ENCODE assay signal across 3 cellular contexts in the genomic region with DNA sequence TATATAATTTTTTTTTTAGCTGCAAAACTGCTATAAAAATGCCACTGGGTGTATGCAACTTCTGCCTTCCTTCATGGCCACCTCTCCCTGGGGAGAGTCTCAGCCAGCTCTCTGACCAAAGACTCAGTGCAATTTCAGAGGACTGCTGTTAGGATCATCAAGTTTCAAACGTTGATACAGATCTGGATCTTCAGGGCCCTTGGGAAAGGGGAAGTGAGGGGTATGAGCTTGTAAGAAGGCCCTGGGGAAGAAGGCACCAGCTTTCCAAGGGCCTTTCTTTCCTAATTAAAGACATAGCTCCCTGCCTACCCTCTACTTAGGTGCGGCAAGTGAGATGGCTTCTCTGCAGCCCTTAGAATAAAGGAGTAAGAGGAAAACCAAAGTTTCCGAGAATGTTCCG.
TF ChIP-seq lines count a peak whose summit lies in the region.

No MANE protein-coding gene starts in this region.

TF ChIP-seq in GM23338, 12 proteins besides CTCF, POLR2A, EP300 and RAD21 (continues in another document):
- TF ChIP-seq POLR2AphosphoS5 (IDR thresholded peaks at IDR 0.05; ENCODE audit: low read depth): no peak
- TF ChIP-seq, protein P1, sequence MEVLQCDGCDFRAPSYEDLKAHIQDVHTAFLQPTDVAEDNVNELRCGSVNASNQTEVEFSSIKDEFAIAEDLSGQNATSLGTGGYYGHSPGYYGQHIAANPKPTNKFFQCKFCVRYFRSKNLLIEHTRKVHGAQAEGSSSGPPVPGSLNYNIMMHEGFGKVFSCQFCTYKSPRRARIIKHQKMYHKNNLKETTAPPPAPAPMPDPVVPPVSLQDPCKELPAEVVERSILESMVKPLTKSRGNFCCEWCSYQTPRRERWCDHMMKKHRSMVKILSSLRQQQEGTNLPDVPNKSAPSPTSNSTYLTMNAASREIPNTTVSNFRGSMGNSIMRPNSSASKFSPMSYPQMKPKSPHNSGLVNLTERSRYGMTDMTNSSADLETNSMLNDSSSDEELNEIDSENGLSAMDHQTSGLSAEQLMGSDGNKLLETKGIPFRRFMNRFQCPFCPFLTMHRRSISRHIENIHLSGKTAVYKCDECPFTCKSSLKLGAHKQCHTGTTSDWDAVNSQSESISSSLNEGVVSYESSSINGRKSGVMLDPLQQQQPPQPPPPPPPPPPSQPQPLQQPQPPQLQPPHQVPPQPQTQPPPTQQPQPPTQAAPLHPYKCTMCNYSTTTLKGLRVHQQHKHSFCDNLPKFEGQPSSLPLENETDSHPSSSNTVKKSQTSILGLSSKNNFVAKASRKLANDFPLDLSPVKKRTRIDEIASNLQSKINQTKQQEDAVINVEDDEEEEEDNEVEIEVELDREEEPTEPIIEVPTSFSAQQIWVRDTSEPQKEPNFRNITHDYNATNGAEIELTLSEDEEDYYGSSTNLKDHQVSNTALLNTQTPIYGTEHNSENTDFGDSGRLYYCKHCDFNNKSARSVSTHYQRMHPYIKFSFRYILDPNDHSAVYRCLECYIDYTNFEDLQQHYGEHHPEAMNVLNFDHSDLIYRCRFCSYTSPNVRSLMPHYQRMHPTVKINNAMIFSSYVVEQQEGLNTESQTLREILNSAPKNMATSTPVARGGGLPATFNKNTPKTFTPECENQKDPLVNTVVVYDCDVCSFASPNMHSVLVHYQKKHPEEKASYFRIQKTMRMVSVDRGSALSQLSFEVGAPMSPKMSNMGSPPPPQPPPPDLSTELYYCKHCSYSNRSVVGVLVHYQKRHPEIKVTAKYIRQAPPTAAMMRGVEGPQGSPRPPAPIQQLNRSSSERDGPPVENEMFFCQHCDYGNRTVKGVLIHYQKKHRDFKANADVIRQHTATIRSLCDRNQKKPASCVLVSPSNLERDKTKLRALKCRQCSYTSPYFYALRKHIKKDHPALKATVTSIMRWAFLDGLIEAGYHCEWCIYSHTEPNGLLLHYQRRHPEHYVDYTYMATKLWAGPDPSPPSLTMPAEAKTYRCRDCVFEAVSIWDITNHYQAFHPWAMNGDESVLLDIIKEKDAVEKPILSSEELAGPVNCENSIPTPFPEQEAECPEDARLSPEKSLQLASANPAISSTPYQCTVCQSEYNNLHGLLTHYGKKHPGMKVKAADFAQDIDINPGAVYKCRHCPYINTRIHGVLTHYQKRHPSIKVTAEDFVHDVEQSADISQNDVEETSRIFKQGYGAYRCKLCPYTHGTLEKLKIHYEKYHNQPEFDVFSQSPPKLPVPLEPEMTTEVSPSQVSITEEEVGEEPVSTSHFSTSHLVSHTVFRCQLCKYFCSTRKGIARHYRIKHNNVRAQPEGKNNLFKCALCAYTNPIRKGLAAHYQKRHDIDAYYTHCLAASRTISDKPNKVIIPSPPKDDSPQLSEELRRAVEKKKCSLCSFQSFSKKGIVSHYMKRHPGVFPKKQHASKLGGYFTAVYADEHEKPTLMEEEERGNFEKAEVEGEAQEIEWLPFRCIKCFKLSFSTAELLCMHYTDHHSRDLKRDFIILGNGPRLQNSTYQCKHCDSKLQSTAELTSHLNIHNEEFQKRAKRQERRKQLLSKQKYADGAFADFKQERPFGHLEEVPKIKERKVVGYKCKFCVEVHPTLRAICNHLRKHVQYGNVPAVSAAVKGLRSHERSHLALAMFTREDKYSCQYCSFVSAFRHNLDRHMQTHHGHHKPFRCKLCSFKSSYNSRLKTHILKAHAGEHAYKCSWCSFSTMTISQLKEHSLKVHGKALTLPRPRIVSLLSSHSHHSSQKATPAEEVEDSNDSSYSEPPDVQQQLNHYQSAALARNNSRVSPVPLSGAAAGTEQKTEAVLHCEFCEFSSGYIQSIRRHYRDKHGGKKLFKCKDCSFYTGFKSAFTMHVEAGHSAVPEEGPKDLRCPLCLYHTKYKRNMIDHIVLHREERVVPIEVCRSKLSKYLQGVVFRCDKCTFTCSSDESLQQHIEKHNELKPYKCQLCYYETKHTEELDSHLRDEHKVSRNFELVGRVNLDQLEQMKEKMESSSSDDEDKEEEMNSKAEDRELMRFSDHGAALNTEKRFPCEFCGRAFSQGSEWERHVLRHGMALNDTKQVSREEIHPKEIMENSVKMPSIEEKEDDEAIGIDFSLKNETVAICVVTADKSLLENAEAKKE (CRISPR knock-in tag; IDR thresholded peaks at IDR 0.05): no peak
- no peak for TF ChIP-seq EZH2phosphoT487 (IDR thresholded peaks at IDR 0.05; ENCODE audit: unreplicated experiment)

TF ChIP-seq in GM12878, 131 proteins besides CTCF, POLR2A, EP300 and RAD21:
- no peak for TF ChIP-seq SIX5 (IDR thresholded peaks at IDR 0.05; ENCODE audit: low read depth, low read length, severe bottlenecking)
- no peak for TF ChIP-seq ETV6 (conservative IDR thresholded peaks at IDR 0.05 in 1 of 2, IDR thresholded peaks at IDR 0.05 in 1 of 2; ENCODE audit: borderline replicate concordance in 1 of 2, low read depth in 1 of 2)
- TF ChIP-seq, protein P2, sequence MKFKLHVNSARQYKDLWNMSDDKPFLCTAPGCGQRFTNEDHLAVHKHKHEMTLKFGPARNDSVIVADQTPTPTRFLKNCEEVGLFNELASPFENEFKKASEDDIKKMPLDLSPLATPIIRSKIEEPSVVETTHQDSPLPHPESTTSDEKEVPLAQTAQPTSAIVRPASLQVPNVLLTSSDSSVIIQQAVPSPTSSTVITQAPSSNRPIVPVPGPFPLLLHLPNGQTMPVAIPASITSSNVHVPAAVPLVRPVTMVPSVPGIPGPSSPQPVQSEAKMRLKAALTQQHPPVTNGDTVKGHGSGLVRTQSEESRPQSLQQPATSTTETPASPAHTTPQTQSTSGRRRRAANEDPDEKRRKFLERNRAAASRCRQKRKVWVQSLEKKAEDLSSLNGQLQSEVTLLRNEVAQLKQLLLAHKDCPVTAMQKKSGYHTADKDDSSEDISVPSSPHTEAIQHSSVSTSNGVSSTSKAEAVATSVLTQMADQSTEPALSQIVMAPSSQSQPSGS (IDR thresholded peaks at IDR 0.05; ENCODE audit: low read length): no peak
- TF ChIP-seq, protein P3, sequence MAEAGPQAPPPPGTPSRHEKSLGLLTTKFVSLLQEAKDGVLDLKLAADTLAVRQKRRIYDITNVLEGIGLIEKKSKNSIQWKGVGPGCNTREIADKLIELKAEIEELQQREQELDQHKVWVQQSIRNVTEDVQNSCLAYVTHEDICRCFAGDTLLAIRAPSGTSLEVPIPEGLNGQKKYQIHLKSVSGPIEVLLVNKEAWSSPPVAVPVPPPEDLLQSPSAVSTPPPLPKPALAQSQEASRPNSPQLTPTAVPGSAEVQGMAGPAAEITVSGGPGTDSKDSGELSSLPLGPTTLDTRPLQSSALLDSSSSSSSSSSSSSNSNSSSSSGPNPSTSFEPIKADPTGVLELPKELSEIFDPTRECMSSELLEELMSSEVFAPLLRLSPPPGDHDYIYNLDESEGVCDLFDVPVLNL (IDR thresholded peaks at IDR 0.05; ENCODE audit: low read depth, low read length): no peak
- TF ChIP-seq SMARCA5 (IDR thresholded peaks at IDR 0.05): no peak
- TF ChIP-seq CHD1 (IDR thresholded peaks at IDR 0.05; ENCODE audit: low read depth, low read length): no peak
- TF ChIP-seq, protein P4, sequence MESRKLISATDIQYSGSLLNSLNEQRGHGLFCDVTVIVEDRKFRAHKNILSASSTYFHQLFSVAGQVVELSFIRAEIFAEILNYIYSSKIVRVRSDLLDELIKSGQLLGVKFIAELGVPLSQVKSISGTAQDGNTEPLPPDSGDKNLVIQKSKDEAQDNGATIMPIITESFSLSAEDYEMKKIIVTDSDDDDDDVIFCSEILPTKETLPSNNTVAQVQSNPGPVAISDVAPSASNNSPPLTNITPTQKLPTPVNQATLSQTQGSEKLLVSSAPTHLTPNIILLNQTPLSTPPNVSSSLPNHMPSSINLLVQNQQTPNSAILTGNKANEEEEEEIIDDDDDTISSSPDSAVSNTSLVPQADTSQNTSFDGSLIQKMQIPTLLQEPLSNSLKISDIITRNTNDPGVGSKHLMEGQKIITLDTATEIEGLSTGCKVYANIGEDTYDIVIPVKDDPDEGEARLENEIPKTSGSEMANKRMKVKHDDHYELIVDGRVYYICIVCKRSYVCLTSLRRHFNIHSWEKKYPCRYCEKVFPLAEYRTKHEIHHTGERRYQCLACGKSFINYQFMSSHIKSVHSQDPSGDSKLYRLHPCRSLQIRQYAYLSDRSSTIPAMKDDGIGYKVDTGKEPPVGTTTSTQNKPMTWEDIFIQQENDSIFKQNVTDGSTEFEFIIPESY (IDR thresholded peaks at IDR 0.05): no peak
- TF ChIP-seq SPI1 (IDR thresholded peaks at IDR 0.05; ENCODE audit: borderline replicate concordance, insufficient read depth, low read depth, low read length): peak; percentile 11; the same call in 1 of the 2 replicates

TF ChIP-seq in SK-N-SH, 30 proteins besides CTCF, POLR2A, EP300 and RAD21:
- TF ChIP-seq CHD2 (IDR thresholded peaks at IDR 0.05; ENCODE audit: low read length, partially characterized antibody): no peak
- TF ChIP-seq GABPA (IDR thresholded peaks at IDR 0.05; ENCODE audit: low read depth): no peak
- TF ChIP-seq, protein P5, sequence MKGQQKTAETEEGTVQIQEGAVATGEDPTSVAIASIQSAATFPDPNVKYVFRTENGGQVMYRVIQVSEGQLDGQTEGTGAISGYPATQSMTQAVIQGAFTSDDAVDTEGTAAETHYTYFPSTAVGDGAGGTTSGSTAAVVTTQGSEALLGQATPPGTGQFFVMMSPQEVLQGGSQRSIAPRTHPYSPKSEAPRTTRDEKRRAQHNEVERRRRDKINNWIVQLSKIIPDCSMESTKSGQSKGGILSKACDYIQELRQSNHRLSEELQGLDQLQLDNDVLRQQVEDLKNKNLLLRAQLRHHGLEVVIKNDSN (IDR thresholded peaks at IDR 0.05; ENCODE audit: borderline replicate concordance, low read depth): no peak
- TF ChIP-seq NFIC (IDR thresholded peaks at IDR 0.05; ENCODE audit: borderline replicate concordance): no peak
- no peak for TF ChIP-seq JUND (IDR thresholded peaks at IDR 0.05)
- no peak for TF ChIP-seq RXRA (IDR thresholded peaks at IDR 0.05; ENCODE audit: borderline replicate concordance, low read depth)
- no peak for TF ChIP-seq NRF1 (IDR thresholded peaks at IDR 0.05; ENCODE audit: low read depth, low read length)
- no peak for TF ChIP-seq MXI1 (IDR thresholded peaks at IDR 0.05; ENCODE audit: low read depth, low read length)
- TF ChIP-seq GATA2 (CRISPR knock-in tag; IDR thresholded peaks at IDR 0.05): no peak
